ENCODE assay signal across 13 cellular contexts in the genomic region with DNA sequence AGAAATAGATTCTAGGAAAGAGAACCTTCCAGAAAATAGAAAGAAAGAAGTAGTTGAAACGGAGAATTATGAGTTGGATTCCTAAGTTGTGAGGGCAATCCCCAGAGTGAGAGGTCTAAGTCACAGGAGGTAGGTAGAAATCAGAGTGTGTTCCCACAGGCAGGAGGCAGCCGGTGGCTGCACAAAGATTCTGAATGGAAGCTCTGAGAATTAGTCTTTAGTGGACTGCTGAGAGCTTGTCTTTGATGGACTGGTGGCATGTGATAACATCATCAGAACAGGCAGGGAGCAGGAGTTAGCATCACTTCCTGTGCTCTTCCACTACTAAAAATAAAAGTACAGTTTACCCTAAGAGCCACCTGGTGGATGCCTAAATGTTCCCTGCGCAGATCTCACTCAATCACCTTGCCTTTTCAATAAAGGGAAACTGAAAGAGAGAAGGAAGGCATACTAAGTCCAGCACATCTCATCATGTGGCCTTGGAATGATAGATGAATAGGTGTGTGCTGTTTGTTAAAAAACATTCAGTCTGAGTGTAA.
DNase-seq lines count a peak whose midpoint lies in the region; ATAC-seq, FAIRE-seq and TF ChIP-seq lines count a peak whose summit lies in the region.
"Had no signal": no experiment of that assay in that cellular context is flagged by ENCODE, and none has a peak within 500 bp of the region (broad histone marks: within the 10 kb centered on the region; RNA-seq: fewer than 3 reads in every experiment).

No MANE protein-coding gene starts in this region.

- CTCF ChIA-PET in GM12878 (lab: Yijun Ruan, JAX): no interaction called here
- CTCF ChIA-PET in RWPE1 (lab: Yijun Ruan, JAX): no interaction called here

- BruUV-seq in GM12878 (replicated peaks; lab: Mats Ljungman, UMichigan): no TSS peak

- H3K27ac ChIP-seq in GM12878 (ENCODE audit: control insufficient read depth, insufficient read depth): no peak overlapping the region
- H3K27ac ChIP-seq in suprapubic skin: no peak overlapping the region
- H3K27ac ChIP-seq in RWPE1: no peak overlapping the region

- H3K9me3 ChIP-seq in GM12878 (replicated peaks; ENCODE audit: control insufficient read depth, insufficient read depth, low read length) (no peaks in the 10 kb centered on the region), suprapubic skin (no peaks in the 10 kb centered on the region)

- H3K4me2 ChIP-seq in GM12878 (ENCODE audit: control insufficient read depth, insufficient read depth): no peak overlapping the region

- no peak overlapping the region for H2AFZ ChIP-seq in GM12878 (ENCODE audit: control insufficient read depth, low read depth, low read length)

- H3K27me3 ChIP-seq in GM12878 (replicated peaks in 1 of 2; ENCODE audit: control insufficient read depth in 2 of 2, insufficient read depth in 2 of 2, low read length in 1 of 2): no peaks in the 10 kb centered on the region
- no peaks in the 10 kb centered on the region for H3K27me3 ChIP-seq in suprapubic skin

- DNase-seq in GM12878 (ENCODE audit: low read depth, low spot score) (no peak), suprapubic skin (ENCODE audit: low spot score in 2 of 2) (no peak), RWPE1 (ENCODE audit: low spot score) (no peak)
- DNase-seq in stimulated activated CD8-positive, alpha-beta memory T cell treated with anti-CD3 and anti-CD28 coated beads, Interleukin-4, amount 100 ng/mL, for 48 hours: no peak
- DNase-seq in effector CD4-positive, alpha-beta T cell: no peak
- DNase-seq: amniotic stem cell; effector memory CD8-positive, alpha-beta T cell; naive B cell; NCI-H226; stimulated activated naive CD8-positive, alpha-beta T cell treated with anti-CD3 and anti-CD28 coated beads, Interleukin-15, amount 100 ng/mL, for 72 hours had no signal

- no peak overlapping the region for H3K9ac ChIP-seq in GM12878 (ENCODE audit: control insufficient read depth, insufficient read depth, low read length)

- WGBS in GM12878 (ENCODE audit: insufficient coverage, insufficient replicate concordance, low lambda C conversion rate, missing lambda C conversion rate): 33% methylated on average over 3 of the region's 3 CpGs
- 80% methylated on average over 3 of the region's 3 CpGs for WGBS in suprapubic skin

- 0 out of 3 replicates have a peak, but pooled peaks have one; percentile 1 for TF ChIP-seq CTCF in GM12872 (IDR thresholded peaks at IDR 0.05; ENCODE audit: insufficient read depth, low read depth, low read length)
- TF ChIP-seq CTCF in GM12878 (IDR thresholded peaks at IDR 0.05 in 2 of 3, conservative IDR thresholded peaks at IDR 0.05 in 1 of 3; ENCODE audit: control insufficient read depth in 2 of 3, extremely low read depth in 1 of 3, insufficient read depth in 1 of 3, low read depth in 3 of 3, low read length in 3 of 3): peak in 1 of 3 experiments; percentile 17; a peak in 1 of 6 replicates
- no peak for TF ChIP-seq CTCF in suprapubic skin (IDR thresholded peaks at IDR 0.05)
- TF ChIP-seq CTCF in RWPE1 (conservative IDR thresholded peaks at IDR 0.05; ENCODE audit: low read depth): no peak

- H3K79me2 ChIP-seq in GM12878 (ENCODE audit: control insufficient read depth, insufficient read depth, low read length): no peaks in the 10 kb centered on the region

- TF ChIP-seq EP300 in GM12878 (IDR thresholded peaks at IDR 0.05; ENCODE audit: borderline replicate concordance in 1 of 2, control insufficient read depth in 1 of 2, low read depth in 2 of 2, low read length in 2 of 2) (no peak), suprapubic skin (IDR thresholded peaks at IDR 0.05) (no peak)

- in situ Hi-C loops in GM12878 (cut with MboI): no loop called here

- TF ChIP-seq POLR2A in GM12878 (IDR thresholded peaks at IDR 0.05; ENCODE audit: low read depth, low read length) (no peak), suprapubic skin (IDR thresholded peaks at IDR 0.05) (no peak)

- ATAC-seq in GM21367 (IDR thresholded peaks at IDR 0.05; ENCODE audit: unreplicated experiment): peak; percentile 75
- peak; percentile 80 for ATAC-seq in HG03520 (IDR thresholded peaks at IDR 0.05; ENCODE audit: unreplicated experiment)
- peak; percentile 71 for ATAC-seq in GM12878
- ATAC-seq: effector memory CD8-positive, alpha-beta T cell; stimulated activated naive CD8-positive, alpha-beta T cell treated with anti-CD3 and anti-CD28 coated beads, Interleukin-15, amount 100 ng/mL, for 72 hours had no signal

- intact Hi-C loops in GM12878 (cut with micrococcal nuclease; ENCODE audit: unreplicated experiment): no loop called here

- no peaks in the 10 kb centered on the region for H3K4me1 ChIP-seq in GM12878 (ENCODE audit: control insufficient read depth, insufficient read depth, low read length)
- H3K4me1 ChIP-seq in suprapubic skin: no peaks in the 10 kb centered on the region

- POLR2A ChIA-PET in GM12878 (lab: Charles Lee): no interaction called here
- POLR2A ChIA-PET in RWPE1 (lab: Yijun Ruan, JAX; ENCODE audit: low non-redundant PET): no interaction called here

- SMC1A ChIA-PET in GM12878 (lab: Charles Lee; ENCODE audit: uncharacterized antibody, unreplicated experiment): interaction anchor here (0.6 kb wide), 1 partner anchor 519 kb away, joined by 4 read pairs; no protein-coding TSS in a partner anchor

- no peak overlapping the region for H3K4me3 ChIP-seq in GM12878
- no peak overlapping the region for H3K4me3 ChIP-seq in suprapubic skin

- H3K36me3 ChIP-seq in GM12878 (ENCODE audit: control insufficient read depth in 2 of 2, insufficient read depth in 2 of 2, low read length in 1 of 2): no peaks in the 10 kb centered on the region
- no peaks in the 10 kb centered on the region for H3K36me3 ChIP-seq in suprapubic skin

- RAD21 ChIA-PET in GM12878 (lab: Charles Lee; ENCODE audit: unreplicated experiment): no interaction called here

- no peaks in the 10 kb centered on the region for H4K20me1 ChIP-seq in GM12878 (ENCODE audit: control insufficient read depth, insufficient read depth)

- 0 out of 2 replicates have a peak, but pooled peaks have one; percentile 10 for TF ChIP-seq RAD21 in GM12878 (IDR thresholded peaks at IDR 0.05; ENCODE audit: insufficient read depth, low read depth, low read length)

- FAIRE-seq in GM12878 (lab: Jason Lieb, UNC): no peak

TF ChIP-seq in GM12878, 131 proteins besides CTCF, POLR2A, EP300 and RAD21 (continues in another document):
- TF ChIP-seq SREBF2 (IDR thresholded peaks at IDR 0.05; ENCODE audit: low read length) (no peak), SRF (IDR thresholded peaks at IDR 0.05; ENCODE audit: low read depth in 2 of 2, low read length in 2 of 2) (no peak), ZNF24 (IDR thresholded peaks at IDR 0.05) (no peak), SPI1 (IDR thresholded peaks at IDR 0.05; ENCODE audit: borderline replicate concordance, insufficient read depth, low read depth, low read length) (no peak), NR2C1 (IDR thresholded peaks at IDR 0.05) (no peak), KDM1A (IDR thresholded peaks at IDR 0.05; ENCODE audit: borderline replicate concordance) (no peak), CHD2 (IDR thresholded peaks at IDR 0.05; ENCODE audit: borderline replicate concordance, low read depth, low read length) (no peak), NFXL1 (IDR thresholded peaks at IDR 0.05; ENCODE audit: borderline replicate concordance) (no peak), SMAD1 (IDR thresholded peaks at IDR 0.05; ENCODE audit: low read depth, partially characterized antibody) (no peak), ATF7 (IDR thresholded peaks at IDR 0.05; ENCODE audit: low read depth) (no peak), ZNF384 (IDR thresholded peaks at IDR 0.05; ENCODE audit: borderline replicate concordance, low read depth, low read length) (no peak), YBX1 (IDR thresholded peaks at IDR 0.05) (no peak), MEF2B (IDR thresholded peaks at IDR 0.05; ENCODE audit: partially characterized antibody, poor library complexity, severe bottlenecking) (no peak), BCL11A (IDR thresholded peaks at IDR 0.05; ENCODE audit: low read depth, low read length) (no peak)
- TF ChIP-seq, protein P1, sequence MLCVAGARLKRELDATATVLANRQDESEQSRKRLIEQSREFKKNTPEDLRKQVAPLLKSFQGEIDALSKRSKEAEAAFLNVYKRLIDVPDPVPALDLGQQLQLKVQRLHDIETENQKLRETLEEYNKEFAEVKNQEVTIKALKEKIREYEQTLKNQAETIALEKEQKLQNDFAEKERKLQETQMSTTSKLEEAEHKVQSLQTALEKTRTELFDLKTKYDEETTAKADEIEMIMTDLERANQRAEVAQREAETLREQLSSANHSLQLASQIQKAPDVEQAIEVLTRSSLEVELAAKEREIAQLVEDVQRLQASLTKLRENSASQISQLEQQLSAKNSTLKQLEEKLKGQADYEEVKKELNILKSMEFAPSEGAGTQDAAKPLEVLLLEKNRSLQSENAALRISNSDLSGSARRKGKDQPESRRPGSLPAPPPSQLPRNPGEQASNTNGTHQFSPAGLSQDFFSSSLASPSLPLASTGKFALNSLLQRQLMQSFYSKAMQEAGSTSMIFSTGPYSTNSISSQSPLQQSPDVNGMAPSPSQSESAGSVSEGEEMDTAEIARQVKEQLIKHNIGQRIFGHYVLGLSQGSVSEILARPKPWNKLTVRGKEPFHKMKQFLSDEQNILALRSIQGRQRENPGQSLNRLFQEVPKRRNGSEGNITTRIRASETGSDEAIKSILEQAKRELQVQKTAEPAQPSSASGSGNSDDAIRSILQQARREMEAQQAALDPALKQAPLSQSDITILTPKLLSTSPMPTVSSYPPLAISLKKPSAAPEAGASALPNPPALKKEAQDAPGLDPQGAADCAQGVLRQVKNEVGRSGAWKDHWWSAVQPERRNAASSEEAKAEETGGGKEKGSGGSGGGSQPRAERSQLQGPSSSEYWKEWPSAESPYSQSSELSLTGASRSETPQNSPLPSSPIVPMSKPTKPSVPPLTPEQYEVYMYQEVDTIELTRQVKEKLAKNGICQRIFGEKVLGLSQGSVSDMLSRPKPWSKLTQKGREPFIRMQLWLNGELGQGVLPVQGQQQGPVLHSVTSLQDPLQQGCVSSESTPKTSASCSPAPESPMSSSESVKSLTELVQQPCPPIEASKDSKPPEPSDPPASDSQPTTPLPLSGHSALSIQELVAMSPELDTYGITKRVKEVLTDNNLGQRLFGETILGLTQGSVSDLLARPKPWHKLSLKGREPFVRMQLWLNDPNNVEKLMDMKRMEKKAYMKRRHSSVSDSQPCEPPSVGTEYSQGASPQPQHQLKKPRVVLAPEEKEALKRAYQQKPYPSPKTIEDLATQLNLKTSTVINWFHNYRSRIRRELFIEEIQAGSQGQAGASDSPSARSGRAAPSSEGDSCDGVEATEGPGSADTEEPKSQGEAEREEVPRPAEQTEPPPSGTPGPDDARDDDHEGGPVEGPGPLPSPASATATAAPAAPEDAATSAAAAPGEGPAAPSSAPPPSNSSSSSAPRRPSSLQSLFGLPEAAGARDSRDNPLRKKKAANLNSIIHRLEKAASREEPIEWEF (IDR thresholded peaks at IDR 0.05; ENCODE audit: insufficient replicate concordance, low read depth, low read length): no peak
- TF ChIP-seq, protein P2, sequence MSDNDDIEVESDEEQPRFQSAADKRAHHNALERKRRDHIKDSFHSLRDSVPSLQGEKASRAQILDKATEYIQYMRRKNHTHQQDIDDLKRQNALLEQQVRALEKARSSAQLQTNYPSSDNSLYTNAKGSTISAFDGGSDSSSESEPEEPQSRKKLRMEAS (IDR thresholded peaks at IDR 0.05; ENCODE audit: low read depth, low read length): no peak
